Comparison of ENCODE assay signal across 8 cellular contexts in the genomic region with DNA sequence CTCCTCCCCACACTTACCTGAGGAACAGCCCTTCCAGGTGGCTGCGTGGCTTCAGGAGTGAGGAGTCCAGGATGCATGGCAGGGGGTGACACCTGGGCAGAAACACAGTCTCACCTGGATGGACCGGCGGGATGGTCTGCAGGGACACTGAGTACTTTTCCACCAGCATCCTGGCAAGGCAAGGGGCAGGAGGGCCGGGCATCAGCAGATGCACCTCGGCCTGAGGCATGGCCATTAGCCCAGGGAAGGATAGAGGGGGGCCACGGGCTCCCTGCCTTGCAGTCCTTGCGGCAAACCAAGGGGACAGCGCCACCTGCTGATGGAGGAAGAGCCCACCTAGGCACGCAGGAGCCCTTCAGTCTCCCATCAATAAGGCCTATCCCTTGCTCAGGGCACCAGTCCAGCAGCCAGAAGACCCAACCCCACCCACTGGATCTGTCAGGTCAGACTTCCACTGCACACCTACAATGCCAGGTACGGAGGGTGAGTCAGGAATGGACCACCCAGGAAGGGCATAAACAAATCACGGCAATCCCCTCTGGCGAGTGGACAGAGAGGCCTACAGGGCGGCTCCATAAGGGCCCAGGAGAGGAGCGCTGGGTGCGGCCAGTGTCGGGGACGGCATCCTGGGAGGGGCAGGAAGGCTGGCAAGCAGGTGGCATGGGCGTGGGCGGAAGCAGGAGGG. TPM values are rescaled to one million over a fixed set of nuclear protein-coding genes. Genes with fewer than 3 reads are reported as not detected.
DNase-seq lines count a peak whose midpoint lies in the region; ATAC-seq and TF ChIP-seq lines count a peak whose summit lies in the region.

No MANE protein-coding gene starts in this region.

- H3K36me3 Mint-ChIP-seq in activated naive CD8-positive, alpha-beta T cell treated with anti-CD3 and anti-CD28 coated beads, Interleukin-2, amount 50 U/mL, for 24 hours (ENCODE audit: low read depth) = no peaks in the 10 kb centered on the region

- no peaks in the 10 kb centered on the region for H3K27me3 Mint-ChIP-seq in activated naive CD8-positive, alpha-beta T cell treated with anti-CD3 and anti-CD28 coated beads, Interleukin-2, amount 50 U/mL, for 24 hours

- H3K9me3 ChIP-seq in heart right ventricle = no peaks in the 10 kb centered on the region

- H3K27me3 ChIP-seq in heart right ventricle = no peaks in the 10 kb centered on the region

- H3K4me3 ChIP-seq in HFF-Myc (replicated peaks; ENCODE audit: low read depth, low read length) (no peak overlapping the region), heart right ventricle (no peak overlapping the region)

- intact Hi-C loops in heart right ventricle (cut with DNase I) = loop anchor here in 2 of 10 donors (10.0 kb wide), 2 partner anchors 206 to 326 kb away; a partner anchor contains a TSS

- peaks cover 43% of the 10 kb centered on the region for H3K4me1 Mint-ChIP-seq in activated naive CD8-positive, alpha-beta T cell treated with anti-CD3 and anti-CD28 coated beads, Interleukin-2, amount 50 U/mL, for 24 hours

- H3K4me1 ChIP-seq in heart right ventricle = peaks cover 0 to 11% (median 0%) of the 10 kb centered on the region in 9 donors

- WGBS in heart right ventricle, 2 donors = 36 to 43% methylated on average over 19 of the region's 19 CpGs

- DNase-seq in DMS114 treated with DMSO at 0.1 percent for 48 hours (lab: John Stamatoyannopoulos, UW; ENCODE audit: unreplicated experiment) = peak; percentile 68
- peak; percentile 55 for DNase-seq in HFF-Myc (ENCODE audit: extremely low read depth, low read depth)
- DNase-seq in NCI-H187 (lab: John Stamatoyannopoulos, UW) = peak; percentile 82 to 87
- peak; percentile 60 to 82 (median 74) for DNase-seq in T-helper 1 cell
- DNase-seq in activated naive CD8-positive, alpha-beta T cell treated with anti-CD3 and anti-CD28 coated beads, Interleukin-2, amount 50 U/mL, for 24 hours = peak; percentile 93
- peak; percentile 91 to 92 for DNase-seq in heart right ventricle
- peak; percentile 88 for DNase-seq in retina

- H3K27ac ChIP-seq in heart right ventricle = no peak overlapping the region

- no peak overlapping the region for H3K27ac Mint-ChIP-seq in activated naive CD8-positive, alpha-beta T cell treated with anti-CD3 and anti-CD28 coated beads, Interleukin-2, amount 50 U/mL, for 24 hours

- no peaks in the 10 kb centered on the region for H3K36me3 ChIP-seq in heart right ventricle

- peak; percentile 85 for ATAC-seq in activated naive CD8-positive, alpha-beta T cell treated with anti-CD3 and anti-CD28 coated beads, Interleukin-2, amount 50 U/mL, for 24 hours
- ATAC-seq in heart right ventricle (peak; percentile 93 to 98 (median 96)), HG02840 (IDR thresholded peaks at IDR 0.05; ENCODE audit: low FRiP score, unreplicated experiment) (no peak)

- H3K4me3 Mint-ChIP-seq in activated naive CD8-positive, alpha-beta T cell treated with anti-CD3 and anti-CD28 coated beads, Interleukin-2, amount 50 U/mL, for 24 hours = no peak overlapping the region

- H3K9me3 Mint-ChIP-seq in activated naive CD8-positive, alpha-beta T cell treated with anti-CD3 and anti-CD28 coated beads, Interleukin-2, amount 50 U/mL, for 24 hours = no peaks in the 10 kb centered on the region

- peak; percentile 93 for TF ChIP-seq CTCF in HFF-Myc (IDR thresholded peaks at IDR 0.05; ENCODE audit: low read depth, low read length, missing control alignments)
- peak; percentile 87 to 97 (median 92) for TF ChIP-seq CTCF in heart right ventricle (IDR thresholded peaks at IDR 0.05)

RNA-seq across cellular contexts. Expression of a gene that starts 26.0 kb away (rescaled TPM):
- total RNA-seq in heart right ventricle = 1 to 10 TPM in 2 of 10 donors, under 1 TPM in 7, not detected in 1; 0.30 to 1.3 (median 0.47) TPM
- polyA plus RNA-seq in heart right ventricle = under 1 TPM; 0.30 to 0.80 TPM
